ENCODE assay signal across 24 cellular contexts in genomic region chr7:121537031-121537430, GRCh38.
DNase-seq lines count a peak whose midpoint lies in the region; ATAC-seq and TF ChIP-seq lines count a peak whose summit lies in the region.
"Had no signal": no experiment of that assay in that cellular context is flagged by ENCODE, and none has a peak within 500 bp of the region (broad histone marks: within the 10 kb centered on the region; RNA-seq: fewer than 3 reads in every experiment).

No MANE protein-coding gene starts in this region.

- TF ChIP-seq POLR2A in HCT116 (IDR thresholded peaks at IDR 0.05; ENCODE audit: borderline replicate concordance, extremely low read depth, insufficient read depth, insufficient read length): no peak

- H3K9me2 ChIP-seq in HCT116 (ENCODE audit: insufficient read depth): no peaks in the 10 kb centered on the region
- H3K9me2 ChIP-seq in OCI-LY1 (ENCODE audit: low read depth, low read length): no peaks in the 10 kb centered on the region

- POLR2A ChIA-PET in HCT116 (lab: Charles Lee) (no interaction called here), HEK293T (lab: Yijun Ruan, JAX) (no interaction called here)

- intact Hi-C loops in HCT116 (cut with micrococcal nuclease): no loop called here

- H3K4me3 ChIP-seq in HCT116 (replicated peaks in 1 of 2; ENCODE audit: low read depth in 1 of 2, low read length in 2 of 2): no peak overlapping the region
- no peak overlapping the region for H3K4me3 ChIP-seq in OCI-LY1 (ENCODE audit: low read depth, low read length, poor library complexity, severe bottlenecking)
- no peak overlapping the region for H3K4me3 ChIP-seq in choroid plexus epithelial cell (ENCODE audit: low read depth, low read length)
- no peak overlapping the region for H3K4me3 ChIP-seq in osteoblast (ENCODE audit: insufficient read depth, low read length)
- H3K4me3 ChIP-seq: BLaER1 treated with 17β-estradiol and CSF1 and Interleukin-3, amounts not matched to agents 10 nM and 100 nM had no signal

- no peaks in the 10 kb centered on the region for H4K20me1 ChIP-seq in HCT116 (ENCODE audit: insufficient read depth)
- H4K20me1 ChIP-seq in OCI-LY1 (ENCODE audit: insufficient read depth, low read length): no peaks in the 10 kb centered on the region
- H4K20me1 ChIP-seq in osteoblast (ENCODE audit: insufficient read depth, low read length): no peaks in the 10 kb centered on the region
- H4K20me1 ChIP-seq: BLaER1 treated with 17β-estradiol and CSF1 and Interleukin-3, amounts not matched to agents 10 nM and 100 nM had no signal

- DNase-seq in HCT116 (ENCODE audit: low read depth, low spot score) (no peak), choroid plexus epithelial cell (ENCODE audit: low read depth) (peak; percentile 35), osteoblast (ENCODE audit: insufficient read length, low spot score, missing footprints) (no peak), GDM1 (lab: John Stamatoyannopoulos, UW) (no peak), AML-193 (lab: John Stamatoyannopoulos, UW) (no peak), HEK293T (ENCODE audit: extremely low spot score) (no peak)
- DNase-seq: ACHN; CD8-positive, alpha-beta T cell; DMS153; H7; KBM-7; MV-4-11; NCI-H1105 treated with DMSO at 0.1 percent for 48 hours; NCI-H1694; NCI-H2081; NCI-H2171; NCI-H345; NCI-H526 treated with DMSO at 0.1 percent for 48 hours; SIG-M5; T-cell had no signal

- TF ChIP-seq CTCF in HCT116 (IDR thresholded peaks at IDR 0.05 in 2 of 3, conservative IDR thresholded peaks at IDR 0.05 in 1 of 3; ENCODE audit: borderline replicate concordance in 1 of 3, insufficient read depth in 1 of 3, low read depth in 2 of 3, low read length in 2 of 3) (no peak), OCI-LY1 (IDR thresholded peaks at IDR 0.05; ENCODE audit: low read length) (no peak), choroid plexus epithelial cell (conservative IDR thresholded peaks at IDR 0.05; ENCODE audit: low read depth, low read length) (no peak), osteoblast (IDR thresholded peaks at IDR 0.05; ENCODE audit: extremely low read depth, low read depth, low read length) (no peak)

- H3K4me2 ChIP-seq in HCT116 (ENCODE audit: low read length): no peak overlapping the region
- no peak overlapping the region for H3K4me2 ChIP-seq in OCI-LY1 (ENCODE audit: low read length)
- no peak overlapping the region for H3K4me2 ChIP-seq in osteoblast (ENCODE audit: insufficient read depth, low read length)
- H3K4me2 ChIP-seq: BLaER1 treated with 17β-estradiol and CSF1 and Interleukin-3, amounts not matched to agents 10 nM and 100 nM had no signal

- ATAC-seq in HCT116: no peak
- ATAC-seq: CD8-positive, alpha-beta T cell; HepG2; T-cell had no signal

- H3K9ac ChIP-seq in HCT116 (ENCODE audit: low read length) (no peak overlapping the region), OCI-LY1 (ENCODE audit: low read length) (no peak overlapping the region)
- H3K9ac ChIP-seq: BLaER1 treated with 17β-estradiol and CSF1 and Interleukin-3, amounts not matched to agents 10 nM and 100 nM had no signal

- RAD21 ChIA-PET in HCT116 (lab: Charles Lee; ENCODE audit: low non-redundant PET in 1 of 2, low total read pairs in 2 of 2, uncharacterized antibody in 2 of 2, unreplicated experiment in 2 of 2): no interaction called here

- H3K4me1 ChIP-seq in HCT116 (ENCODE audit: control insufficient read depth in 1 of 2, insufficient read depth in 2 of 2, low read length in 2 of 2): peaks cover under 1 to 7% of the 10 kb centered on the region in 2 experiments; a peak in 3 of 4 replicates
- no peaks in the 10 kb centered on the region for H3K4me1 ChIP-seq in OCI-LY1 (ENCODE audit: insufficient read depth, low read length, severe bottlenecking)
- H3K4me1 ChIP-seq in osteoblast (ENCODE audit: insufficient read depth, low read length): peaks cover 5% of the 10 kb centered on the region

- peaks cover 0 to 3% of the 10 kb centered on the region in 2 experiments; a peak in 2 of 4 replicates for H3K9me3 ChIP-seq in HCT116 (ENCODE audit: control insufficient read depth in 1 of 2, insufficient read depth in 1 of 2, low read depth in 1 of 2, low read length in 2 of 2)
- no peaks in the 10 kb centered on the region for H3K9me3 ChIP-seq in OCI-LY1 (ENCODE audit: low read length)
- H3K9me3 ChIP-seq in osteoblast (ENCODE audit: low read depth, low read length): no peaks in the 10 kb centered on the region
- H3K9me3 ChIP-seq: BLaER1 treated with 17β-estradiol and CSF1 and Interleukin-3, amounts not matched to agents 10 nM and 100 nM had no signal

- no peak overlapping the region for H3K27ac ChIP-seq in HCT116 (ENCODE audit: low read depth, low read length)
- H3K27ac ChIP-seq in OCI-LY1 (ENCODE audit: low read depth, low read length, poor library complexity, severe bottlenecking): no peak overlapping the region
- no peak overlapping the region for H3K27ac ChIP-seq in osteoblast (ENCODE audit: low read depth, low read length)
- H3K27ac ChIP-seq: BLaER1 treated with 17β-estradiol and CSF1 and Interleukin-3, amounts not matched to agents 10 nM and 100 nM; HL-60 had no signal

- H3K36me3 ChIP-seq in HCT116 (ENCODE audit: control insufficient read depth in 1 of 2, insufficient read depth in 2 of 2, low read length in 2 of 2) (peaks cover 0 to 68% of the 10 kb centered on the region in 2 experiments; a peak in 2 of 4 replicates), OCI-LY1 (ENCODE audit: insufficient read depth, low read length) (no peaks in the 10 kb centered on the region), osteoblast (ENCODE audit: insufficient read depth, low read length) (no peaks in the 10 kb centered on the region)
- H3K36me3 ChIP-seq: BLaER1 treated with 17β-estradiol and CSF1 and Interleukin-3, amounts not matched to agents 10 nM and 100 nM had no signal

- H3K27me3 ChIP-seq in HCT116 (ENCODE audit: insufficient read depth, low read length): no peaks in the 10 kb centered on the region
- H3K27me3 ChIP-seq in OCI-LY1 (ENCODE audit: insufficient read depth, low read length): no peaks in the 10 kb centered on the region
- H3K27me3 ChIP-seq in osteoblast (ENCODE audit: insufficient read depth, low read length): no peaks in the 10 kb centered on the region
- H3K27me3 ChIP-seq: BLaER1 treated with 17β-estradiol and CSF1 and Interleukin-3, amounts not matched to agents 10 nM and 100 nM had no signal

- no peaks in the 10 kb centered on the region for H3F3A ChIP-seq in OCI-LY1 (ENCODE audit: insufficient read depth, low read length)

- H2AFZ ChIP-seq in HCT116 (ENCODE audit: low read depth, low read length, poor library complexity, severe bottlenecking) (peak overlapping the region; percentile 56), OCI-LY1 (ENCODE audit: low read length) (0 out of 2 replicates have a peak overlapping the region, but pooled peaks have one; percentile 11), osteoblast (ENCODE audit: low read length) (peak overlapping the region; percentile 30)

- H3K79me2 ChIP-seq in HCT116 (ENCODE audit: insufficient read depth, low read length) (no peaks in the 10 kb centered on the region), OCI-LY1 (ENCODE audit: insufficient read depth, low read length) (no peaks in the 10 kb centered on the region), osteoblast (ENCODE audit: insufficient read depth, low read length) (no peaks in the 10 kb centered on the region)

- no TSS peak for BruUV-seq in HCT116 (replicated peaks; lab: Mats Ljungman, UMichigan)

- no peak for TF ChIP-seq RAD21 in HCT116 (IDR thresholded peaks at IDR 0.05; ENCODE audit: low read depth)

- CTCF ChIA-PET in HCT116 (lab: Charles Lee): no interaction called here
- CTCF ChIA-PET in HEK293T (lab: Yijun Ruan, JAX): no interaction called here

TF ChIP-seq in HCT116, 20 proteins besides CTCF, POLR2A, EP300 and RAD21 (continues in another document):
- no peak for TF ChIP-seq FOSL1 (IDR thresholded peaks at IDR 0.05; ENCODE audit: low read depth)
- TF ChIP-seq MAX (IDR thresholded peaks at IDR 0.05): no peak
- no peak for TF ChIP-seq ZBTB33 (IDR thresholded peaks at IDR 0.05; ENCODE audit: extremely low read depth, insufficient replicate concordance, low read length)

TF ChIP-seq in HEK293T, 16 proteins besides CTCF, POLR2A, EP300 and RAD21:
- TF ChIP-seq ZNF384 (IDR thresholded peaks at IDR 0.05) (no peak), HDGF (IDR thresholded peaks at IDR 0.05; ENCODE audit: borderline replicate concordance) (no peak), NFRKB (IDR thresholded peaks at IDR 0.05) (no peak), L3MBTL2 (conservative IDR thresholded peaks at IDR 0.05) (no peak), SP1 (IDR thresholded peaks at IDR 0.05) (no peak), SUZ12 (IDR thresholded peaks at IDR 0.05) (no peak), BHLHE40 (IDR thresholded peaks at IDR 0.05; ENCODE audit: borderline replicate concordance) (no peak), TARDBP (IDR thresholded peaks at IDR 0.05) (no peak), ELF4 (IDR thresholded peaks at IDR 0.05) (no peak), FOXK2 (IDR thresholded peaks at IDR 0.05) (no peak), CTBP1 (IDR thresholded peaks at IDR 0.05; ENCODE audit: borderline replicate concordance) (no peak), LEF1 (IDR thresholded peaks at IDR 0.05; ENCODE audit: borderline replicate concordance) (no peak)
